Comparison of ENCODE assay signal across 21 cellular contexts in genomic region chr4:134028411-134028810, GRCh38.
"Had no signal": no experiment of that assay in that cellular context is flagged by ENCODE, and none has a peak within 500 bp of the region (broad histone marks: within the 10 kb centered on the region; RNA-seq: fewer than 3 reads in every experiment).

No MANE protein-coding gene starts in this region.

- H3K27me3 ChIP-seq: ascending aorta, esophagus squamous epithelium, upper lobe of right lung had no signal

- H3K4me1 ChIP-seq: ascending aorta, esophagus squamous epithelium, upper lobe of right lung had no signal

- H3K4me3 Mint-ChIP-seq: activated CD4-positive, alpha-beta T cell treated with anti-CD3 and anti-CD28 coated beads, Interleukin-2, amount 10 ng/mL, durations not matched to agents 24 days and 14 days; activated CD8-positive, alpha-beta T cell treated with anti-CD3 and anti-CD28 coated beads, Interleukin-2, amount 10 ng/mL, durations not matched to agents 7 days and 5 days; activated naive CD4-positive, alpha-beta T cell treated with anti-CD3 and anti-CD28 coated beads, Interleukin-2, amount 10 ng/mL, durations not matched to agents 7 days and 5 days; activated naive CD8-positive, alpha-beta T cell treated with anti-CD3 and anti-CD28 coated beads, Interleukin-2, amount 50 U/mL, for 24 hours; mesothelial cell of epicardium had no signal

- DNase-seq: activated CD4-positive, alpha-beta T cell treated with anti-CD3 and anti-CD28 coated beads, Interleukin-2, amount 10 ng/mL, durations not matched to agents 24 days and 14 days; activated CD4-positive, CD25-positive, alpha-beta regulatory T cell; activated CD8-positive, alpha-beta T cell treated with anti-CD3 and anti-CD28 coated beads, Interleukin-2, amount 10 ng/mL, durations not matched to agents 7 days and 5 days; activated effector memory CD4-positive, alpha-beta T cell treated with Interleukin-2 at 50 U/mL for 16 hours; activated naive CD4-positive, alpha-beta T cell treated with anti-CD3 and anti-CD28 coated beads, Interleukin-2, amount 10 ng/mL, durations not matched to agents 7 days and 5 days; activated naive CD8-positive, alpha-beta T cell treated with anti-CD3 and anti-CD28 coated beads, Interleukin-2, amount 50 U/mL, for 24 hours; activated T-cell treated with anti-CD3 and anti-CD28 coated beads, Interleukin-2, amount 50 U/mL, for 48 hours; cerebellar nuclear complex; effector CD4-positive, alpha-beta T cell; esophagus squamous epithelium; hippocampal formation; occipital lobe; posterior cingulate gyrus; retina; stimulated activated naive CD4-positive, alpha-beta T cell; T1000; upper lobe of right lung had no signal

- ATAC-seq: activated CD8-positive, alpha-beta T cell treated with anti-CD3 and anti-CD28 coated beads, Interleukin-2, amount 10 ng/mL, durations not matched to agents 7 days and 5 days; activated naive CD8-positive, alpha-beta T cell treated with anti-CD3 and anti-CD28 coated beads, Interleukin-2, amount 50 U/mL, for 24 hours; left lobe of liver; upper lobe of right lung had no signal

- H3K27ac Mint-ChIP-seq: activated CD4-positive, alpha-beta T cell treated with anti-CD3 and anti-CD28 coated beads, Interleukin-2, amount 10 ng/mL, durations not matched to agents 24 days and 14 days; activated CD8-positive, alpha-beta T cell treated with anti-CD3 and anti-CD28 coated beads, Interleukin-2, amount 10 ng/mL, durations not matched to agents 7 days and 5 days; activated naive CD4-positive, alpha-beta T cell treated with anti-CD3 and anti-CD28 coated beads, Interleukin-2, amount 10 ng/mL, durations not matched to agents 7 days and 5 days; activated naive CD8-positive, alpha-beta T cell treated with anti-CD3 and anti-CD28 coated beads, Interleukin-2, amount 50 U/mL, for 24 hours; mesothelial cell of epicardium had no signal

- H3K36me3 Mint-ChIP-seq: activated naive CD4-positive, alpha-beta T cell treated with anti-CD3 and anti-CD28 coated beads, Interleukin-2, amount 10 ng/mL, durations not matched to agents 7 days and 5 days; mesothelial cell of epicardium had no signal

- H3K36me3 ChIP-seq: ascending aorta, esophagus squamous epithelium, upper lobe of right lung had no signal

- H3K9me3 ChIP-seq: ascending aorta, esophagus squamous epithelium, upper lobe of right lung had no signal

- H3K9me3 Mint-ChIP-seq: activated CD4-positive, alpha-beta T cell treated with anti-CD3 and anti-CD28 coated beads, Interleukin-2, amount 10 ng/mL, durations not matched to agents 24 days and 14 days; activated naive CD4-positive, alpha-beta T cell treated with anti-CD3 and anti-CD28 coated beads, Interleukin-2, amount 10 ng/mL, durations not matched to agents 7 days and 5 days; activated naive CD8-positive, alpha-beta T cell treated with anti-CD3 and anti-CD28 coated beads, Interleukin-2, amount 50 U/mL, for 24 hours; mesothelial cell of epicardium had no signal

- H3K4me3 ChIP-seq: ascending aorta, esophagus squamous epithelium, lung, upper lobe of right lung had no signal

- H3K4me1 Mint-ChIP-seq: activated CD4-positive, alpha-beta T cell treated with anti-CD3 and anti-CD28 coated beads, Interleukin-2, amount 10 ng/mL, durations not matched to agents 24 days and 14 days; activated naive CD4-positive, alpha-beta T cell treated with anti-CD3 and anti-CD28 coated beads, Interleukin-2, amount 10 ng/mL, durations not matched to agents 7 days and 5 days; activated naive CD8-positive, alpha-beta T cell treated with anti-CD3 and anti-CD28 coated beads, Interleukin-2, amount 50 U/mL, for 24 hours had no signal

- H3K27me3 Mint-ChIP-seq: activated CD4-positive, alpha-beta T cell treated with anti-CD3 and anti-CD28 coated beads, Interleukin-2, amount 10 ng/mL, durations not matched to agents 24 days and 14 days; activated naive CD4-positive, alpha-beta T cell treated with anti-CD3 and anti-CD28 coated beads, Interleukin-2, amount 10 ng/mL, durations not matched to agents 7 days and 5 days; activated naive CD8-positive, alpha-beta T cell treated with anti-CD3 and anti-CD28 coated beads, Interleukin-2, amount 50 U/mL, for 24 hours had no signal

- H3K27ac ChIP-seq: ascending aorta, esophagus squamous epithelium, upper lobe of right lung had no signal
